ENCODE assay signal across 17 cellular contexts in the genomic region with DNA sequence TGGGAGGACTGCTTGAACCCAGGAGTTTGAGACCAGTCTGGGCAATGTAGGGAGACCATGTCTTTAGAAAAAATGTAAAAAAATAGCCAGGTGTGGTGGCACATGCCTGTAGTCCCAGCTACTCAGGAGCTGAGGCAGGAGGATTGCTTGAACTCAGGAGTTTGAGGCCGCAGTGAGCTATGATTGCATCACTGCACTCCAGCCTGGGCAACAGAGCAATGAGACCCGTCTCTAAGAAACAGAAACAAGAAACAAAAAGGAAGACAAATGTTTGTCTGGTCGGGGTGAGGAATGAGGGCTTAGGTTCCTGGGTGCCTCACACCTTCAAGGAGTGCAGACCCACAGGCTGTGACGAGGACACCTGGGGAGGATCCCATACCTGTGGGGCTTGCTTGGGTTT.
DNase-seq lines count a peak whose midpoint lies in the region; ATAC-seq, FAIRE-seq and TF ChIP-seq lines count a peak whose summit lies in the region.
"Had no signal": no experiment of that assay in that cellular context is flagged by ENCODE, and none has a peak within 500 bp of the region (broad histone marks: within the 10 kb centered on the region; RNA-seq: fewer than 3 reads in every experiment).

No MANE protein-coding gene starts in this region.

- H2BK15ac ChIP-seq in H1 (ENCODE audit: low read length): no peak overlapping the region

- CTCF ChIA-PET in H1 (lab: Charles Lee; ENCODE audit: partially characterized antibody): interaction anchor here (1.0 to 3.3 kb wide), 4 partner anchors 9 to 93 kb away, joined by 3 to 14 read pairs (median 4); no protein-coding TSS in a partner anchor
- CTCF ChIA-PET in PC-9 (lab: Charles Lee): no interaction called here

- POLR2A ChIA-PET in H1 (lab: Charles Lee; ENCODE audit: partially characterized antibody) (interaction anchor here (0.6 kb wide), 1 partner anchor 606 kb away, joined by 3 read pairs; no protein-coding TSS in a partner anchor), PC-9 (lab: Charles Lee; ENCODE audit: unreplicated experiment) (no interaction called here)

- H3K4me3 ChIP-seq in H1 (ENCODE audit: extremely low read depth in 1 of 4, insufficient read depth in 2 of 4, low read depth in 3 of 4, low read length in 4 of 4) (no peak overlapping the region), muscle layer of duodenum (ENCODE audit: low read depth in 1 of 2, low read length in 2 of 2) (no peak overlapping the region), PC-9 (no peak overlapping the region)
- H3K4me3 ChIP-seq: thoracic aorta had no signal

- H3K4ac ChIP-seq in H1 (replicated peaks; ENCODE audit: insufficient read length, low read depth, low read length): no peak overlapping the region

- no peak overlapping the region for H2AK5ac ChIP-seq in H1 (ENCODE audit: low read depth, low read length)

- TF ChIP-seq CTCF in H1 (IDR thresholded peaks at IDR 0.05; ENCODE audit: control extremely low read depth in 1 of 3, insufficient read depth in 1 of 3, low read depth in 1 of 3, low read length in 3 of 3): no peak
- no peak for TF ChIP-seq CTCF in PC-9 (conservative IDR thresholded peaks at IDR 0.05)

- in situ Hi-C loops in Caki2 (cut with HindIII; ENCODE audit: low pct_unique_long_range_greater_than_20kb, low sequenced_read_pairs): no loop called here

- TF ChIP-seq EP300 in H1 (IDR thresholded peaks at IDR 0.05; ENCODE audit: borderline replicate concordance in 1 of 2, low read depth in 2 of 2, low read length in 2 of 2): no peak

- no peak overlapping the region for H3K14ac ChIP-seq in H1 (ENCODE audit: insufficient read length)

- H3K27ac ChIP-seq in H1 (ENCODE audit: low read depth, low read length) (no peak overlapping the region), muscle layer of duodenum (ENCODE audit: low read length) (peak overlapping the region; percentile 41), PC-9 (no peak overlapping the region)
- H3K27ac ChIP-seq: thoracic aorta had no signal

- intact Hi-C loops in PC-9 (cut with micrococcal nuclease; ENCODE audit: unreplicated experiment): no loop called here

- no peaks in the 10 kb centered on the region for H3K23me2 ChIP-seq in H1 (ENCODE audit: low read depth, low read length)

- H3K79me2 ChIP-seq in H1 (ENCODE audit: control insufficient read depth in 1 of 2, insufficient read depth in 2 of 2, low read length in 2 of 2) (no peaks in the 10 kb centered on the region), PC-9 (ENCODE audit: low read depth) (no peaks in the 10 kb centered on the region)

- H3K79me1 ChIP-seq in H1 (ENCODE audit: low read depth, low read length): no peaks in the 10 kb centered on the region

- TF ChIP-seq RAD21 in H1 (IDR thresholded peaks at IDR 0.05 in 1 of 2, conservative IDR thresholded peaks at IDR 0.05 in 1 of 2; ENCODE audit: low read depth in 2 of 2, low read length in 2 of 2): no peak

- H3K56ac ChIP-seq in H1 (replicated peaks; ENCODE audit: insufficient read length, low read depth, low read length): no peak overlapping the region

- H3K9me3 ChIP-seq in H1 (ENCODE audit: insufficient read depth in 2 of 2, low read depth in 1 of 2, low read length in 1 of 2): no peaks in the 10 kb centered on the region
- no peaks in the 10 kb centered on the region for H3K9me3 ChIP-seq in muscle layer of duodenum (ENCODE audit: control insufficient read depth in 1 of 2, low read length in 2 of 2)
- no peaks in the 10 kb centered on the region for H3K9me3 ChIP-seq in PC-9 (ENCODE audit: insufficient read depth, low read depth)
- H3K9me3 ChIP-seq: thoracic aorta had no signal

- no peak for TF ChIP-seq POLR2A in H1 (IDR thresholded peaks at IDR 0.05; ENCODE audit: control extremely low read depth in 1 of 2, low read depth in 2 of 2, low read length in 2 of 2)

- DNase-seq in Caki2 (ENCODE audit: low read depth) (peak; percentile 83), RCC 7860 (ENCODE audit: low spot score) (peak; percentile 68), H1 (ENCODE audit: low read depth in 1 of 2, low spot score in 2 of 2) (no peak), PC-9 (no peak), islet precursor cell (no peak), C1 segment of cervical spinal cord (lab: John Stamatoyannopoulos, UW) (no peak)
- DNase-seq: activated CD8-positive, alpha-beta T cell treated with anti-CD3 and anti-CD28 coated beads for 36 hours; activated T-cell treated with anti-CD3 and anti-CD28 coated beads, Interleukin-2, amount 50 U/mL, for 4 hours; NCI-H1417 treated with DMSO at 0.1 percent for 48 hours; OCI-M1; SIG-M5; stimulated activated CD4-positive, alpha-beta T cell treated with anti-CD3 and anti-CD28 coated beads, Interleukin-15, amount 100 ng/mL, for 24 hours had no signal

- H2BK5ac ChIP-seq in H1 (ENCODE audit: low read depth, low read length): no peak overlapping the region

- no peaks in the 10 kb centered on the region for H3K36me3 ChIP-seq in H1 (ENCODE audit: control insufficient read depth in 2 of 4, insufficient read depth in 4 of 4, low read length in 3 of 4)
- no peaks in the 10 kb centered on the region for H3K36me3 ChIP-seq in muscle layer of duodenum (ENCODE audit: control insufficient read depth in 1 of 2, insufficient read depth in 2 of 2, low read length in 2 of 2)
- H3K36me3 ChIP-seq in PC-9 (ENCODE audit: low read depth): no peaks in the 10 kb centered on the region
- H3K36me3 ChIP-seq: thoracic aorta had no signal

- no TSS peak for BruUV-seq in PC-9 (replicated peaks; lab: Mats Ljungman, UMichigan)

- no peaks in the 10 kb centered on the region for H3K9me2 ChIP-seq in PC-9 (ENCODE audit: insufficient read depth)

- no peak overlapping the region for H2BK120ac ChIP-seq in H1 (replicated peaks; ENCODE audit: low read depth, low read length)

- no peak overlapping the region; the same call in 1 of the 2 replicates for H3K18ac ChIP-seq in H1 (ENCODE audit: extremely low read depth, low read length)

- no peaks in the 10 kb centered on the region for H3F3A ChIP-seq in PC-9 (ENCODE audit: insufficient read depth, low read depth)

- no peak overlapping the region for H3K9ac ChIP-seq in H1 (replicated peaks in 1 of 4; ENCODE audit: extremely low read depth in 1 of 4, low read depth in 3 of 4, low read length in 3 of 4)

- H2BK12ac ChIP-seq in H1 (ENCODE audit: low read depth, low read length): no peak overlapping the region

- no peak overlapping the region for H4K5ac ChIP-seq in H1 (ENCODE audit: insufficient read length, low read depth, low read length)

- FAIRE-seq in RCC 7860 (lab: Jason Lieb, UNC) (peak; percentile 5), H1 (lab: Jason Lieb, UNC) (no peak)
- FAIRE-seq: colon, islet of Langerhans had no signal

- H4K20me1 ChIP-seq in H1 (replicated peaks in 1 of 2; ENCODE audit: control insufficient read depth in 1 of 2, insufficient read depth in 2 of 2, low read length in 2 of 2) (no peaks in the 10 kb centered on the region), PC-9 (ENCODE audit: insufficient read depth) (peaks cover 3% of the 10 kb centered on the region; the same call in 1 of the 2 replicates)

- H3K4me1 ChIP-seq in H1 (replicated peaks in 1 of 4; ENCODE audit: control insufficient read depth in 3 of 4, insufficient read depth in 4 of 4, low read length in 3 of 4) (peaks cover 0 to 3% (median 0%) of the 10 kb centered on the region in 4 experiments; a peak in 2 of 7 replicates), muscle layer of duodenum (ENCODE audit: control insufficient read depth in 1 of 2, insufficient read depth in 2 of 2, low read length in 2 of 2) (peaks cover 5 to 11% of the 10 kb centered on the region in 2 donors), PC-9 (replicated peaks; ENCODE audit: insufficient read depth) (no peaks in the 10 kb centered on the region)

- H4K91ac ChIP-seq in H1 (replicated peaks; ENCODE audit: insufficient read length, low read length): no peak overlapping the region

- H2AFZ ChIP-seq in H1 (ENCODE audit: low read length) (no peak overlapping the region), PC-9 (no peak overlapping the region)

- H3K27me3 ChIP-seq in H1 (replicated peaks in 1 of 4; ENCODE audit: control insufficient read depth in 3 of 4, extremely low read depth in 1 of 4, insufficient read depth in 3 of 4, low read length in 3 of 4): no peaks in the 10 kb centered on the region
- no peaks in the 10 kb centered on the region for H3K27me3 ChIP-seq in muscle layer of duodenum (ENCODE audit: low read depth, low read length)
- H3K27me3 ChIP-seq in PC-9 (ENCODE audit: insufficient read depth, low read depth): peaks cover 100% of the 10 kb centered on the region

- no peak overlapping the region for H3K4me2 ChIP-seq in H1 (ENCODE audit: insufficient read depth in 1 of 2, low read depth in 2 of 2, low read length in 2 of 2)
- H3K4me2 ChIP-seq in PC-9: no peak overlapping the region

- ATAC-seq in GM21381 (IDR thresholded peaks at IDR 0.05; ENCODE audit: unreplicated experiment): no peak
- ATAC-seq: activated CD8-positive, alpha-beta T cell treated with anti-CD3 and anti-CD28 coated beads for 36 hours; activated T-cell treated with anti-CD3 and anti-CD28 coated beads, Interleukin-2, amount 50 U/mL, for 4 hours had no signal

- 84% methylated on average over 4 of the region's 4 CpGs; no CpG with 5 or more reads in 1 of the 2 experiments for WGBS in H1 (ENCODE audit: extremely low coverage in 1 of 2, insufficient coverage in 1 of 2, insufficient read length in 1 of 2, insufficient replicate concordance in 2 of 2, low coverage in 1 of 2, low lambda C conversion rate in 2 of 2, missing lambda C conversion rate in 1 of 2), 2 experiments

- H3K23ac ChIP-seq in H1 (ENCODE audit: insufficient read length): no peak overlapping the region

- no peak overlapping the region for H4K8ac ChIP-seq in H1 (ENCODE audit: extremely low read depth, insufficient read depth, low read length)

- H2BK20ac ChIP-seq in H1 (ENCODE audit: low read length): no peak overlapping the region

TF ChIP-seq in H1, 55 proteins besides CTCF, POLR2A, EP300 and RAD21:
- TF ChIP-seq, protein P1, sequence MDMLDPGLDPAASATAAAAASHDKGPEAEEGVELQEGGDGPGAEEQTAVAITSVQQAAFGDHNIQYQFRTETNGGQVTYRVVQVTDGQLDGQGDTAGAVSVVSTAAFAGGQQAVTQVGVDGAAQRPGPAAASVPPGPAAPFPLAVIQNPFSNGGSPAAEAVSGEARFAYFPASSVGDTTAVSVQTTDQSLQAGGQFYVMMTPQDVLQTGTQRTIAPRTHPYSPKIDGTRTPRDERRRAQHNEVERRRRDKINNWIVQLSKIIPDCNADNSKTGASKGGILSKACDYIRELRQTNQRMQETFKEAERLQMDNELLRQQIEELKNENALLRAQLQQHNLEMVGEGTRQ (IDR thresholded peaks at IDR 0.05; ENCODE audit: low read length): no peak
- TF ChIP-seq SP4 (IDR thresholded peaks at IDR 0.05; ENCODE audit: low read length) (no peak), YY1 (IDR thresholded peaks at IDR 0.05; ENCODE audit: low read depth, low read length) (no peak), CEBPB (IDR thresholded peaks at IDR 0.05; ENCODE audit: low read depth, low read length) (peak; percentile 26; the same call in 1 of the 2 replicates)

Comparison
In these comparisons a context has a peak if more than half of its experiments do, and no peak if none do; other contexts are left out.
1. DNase-seq: peak in Caki2 (single experiment) and RCC 7860 (single experiment); none in H1 (0 of 2), PC-9 (0 of 2), islet precursor cell (single experiment) and C1 segment of cervical spinal cord (0 of 14).